ENCODE assay signal across 18 cellular contexts in genomic region chr20:59999502-59999901, GRCh38. TPM values are rescaled to one million over a fixed set of nuclear protein-coding genes. Genes with fewer than 3 reads are reported as not detected.
DNase-seq lines count a peak whose midpoint lies in the region; ATAC-seq and TF ChIP-seq lines count a peak whose summit lies in the region.
"Had no signal": no experiment of that assay in that cellular context is flagged by ENCODE, and none has a peak within 500 bp of the region (broad histone marks: within the 10 kb centered on the region; RNA-seq: fewer than 3 reads in every experiment).

No MANE protein-coding gene starts in this region.

- peak; percentile 70 for DNase-seq in RWPE2 (ENCODE audit: low spot score)
- DNase-seq in coronary artery (ENCODE audit: low spot score): peak; percentile 8
- no peak for DNase-seq in naive thymus-derived CD4-positive, alpha-beta T cell
- no peak for DNase-seq in NCI-H187 treated with DMSO at 0.1 percent for 48 hours (lab: John Stamatoyannopoulos, UW)
- DNase-seq: C1 segment of cervical spinal cord; Calu3; CD4-positive, alpha-beta memory T cell; COR-L47; DMS53; DMS79 treated with DMSO at 0.1 percent for 48 hours; GF-D8; H9 had no signal

- TF ChIP-seq CTCF in RWPE2 (IDR thresholded peaks at IDR 0.05; ENCODE audit: poor library complexity, severe bottlenecking): no peak
- no peak for TF ChIP-seq CTCF in coronary artery (IDR thresholded peaks at IDR 0.05)
- no peak for TF ChIP-seq CTCF in nephron (IDR thresholded peaks at IDR 0.05; ENCODE audit: unreplicated experiment in 3 of 3)

- H3K4me3 ChIP-seq in RWPE2 (ENCODE audit: severe bottlenecking): no peak overlapping the region
- no peak overlapping the region for H3K4me3 ChIP-seq in coronary artery
- no peak overlapping the region for H3K4me3 ChIP-seq in naive thymus-derived CD4-positive, alpha-beta T cell (ENCODE audit: low read length)
- H3K4me3 ChIP-seq: GM23338 had no signal

- intact Hi-C loops in naive thymus-derived CD4-positive, alpha-beta T cell (cut with micrococcal nuclease): no loop called here

- H3K9me3 ChIP-seq in RWPE2 (ENCODE audit: severe bottlenecking): no peaks in the 10 kb centered on the region
- no peaks in the 10 kb centered on the region for H3K9me3 ChIP-seq in naive thymus-derived CD4-positive, alpha-beta T cell (ENCODE audit: control insufficient read depth in 2 of 3, low read length in 3 of 3)

- H3K4me1 Mint-ChIP-seq in nephron: peaks cover 27% of the 10 kb centered on the region
- peaks cover 0 to under 1% (median 0%) of the 10 kb centered on the region in 7 donors for H3K4me1 Mint-ChIP-seq in naive thymus-derived CD4-positive, alpha-beta T cell
- H3K4me1 Mint-ChIP-seq: CD4-positive, alpha-beta memory T cell had no signal

- H3K4me1 ChIP-seq in RWPE2 (ENCODE audit: insufficient read depth, poor library complexity, severe bottlenecking): peaks cover 8% of the 10 kb centered on the region
- H3K4me1 ChIP-seq in naive thymus-derived CD4-positive, alpha-beta T cell (ENCODE audit: control insufficient read depth in 2 of 2, insufficient read depth in 2 of 2, low read length in 2 of 2): no peaks in the 10 kb centered on the region

- no peaks in the 10 kb centered on the region for H3K36me3 ChIP-seq in RWPE2 (ENCODE audit: low read depth)
- no peaks in the 10 kb centered on the region for H3K36me3 ChIP-seq in naive thymus-derived CD4-positive, alpha-beta T cell (ENCODE audit: control insufficient read depth in 2 of 3, insufficient read depth in 3 of 3, low read length in 3 of 3)

- H3K27ac Mint-ChIP-seq in nephron: peak overlapping the region in 2 of 3 experiments; percentile 44 to 82
- H3K27ac Mint-ChIP-seq in naive thymus-derived CD4-positive, alpha-beta T cell: no peak overlapping the region
- H3K27ac Mint-ChIP-seq: GM23338, H9 had no signal

- H3K27ac ChIP-seq in RWPE2 (ENCODE audit: poor library complexity, severe bottlenecking) (no peak overlapping the region), coronary artery (no peak overlapping the region)
- H3K27ac ChIP-seq in naive thymus-derived CD4-positive, alpha-beta T cell (ENCODE audit: low read depth, low read length): no peak overlapping the region

- H3K36me3 Mint-ChIP-seq in nephron (ENCODE audit: low read depth): no peaks in the 10 kb centered on the region
- peaks cover 0 to 56% (median 34%) of the 10 kb centered on the region in 5 donors for H3K36me3 Mint-ChIP-seq in naive thymus-derived CD4-positive, alpha-beta T cell

- H3K4me3 Mint-ChIP-seq in nephron: no peak overlapping the region
- no peak overlapping the region for H3K4me3 Mint-ChIP-seq in naive thymus-derived CD4-positive, alpha-beta T cell
- H3K4me3 Mint-ChIP-seq: CD4-positive, alpha-beta memory T cell; GM23338; H9 had no signal

- H3K9me3 Mint-ChIP-seq in nephron: no peaks in the 10 kb centered on the region
- H3K9me3 Mint-ChIP-seq in naive thymus-derived CD4-positive, alpha-beta T cell: no peaks in the 10 kb centered on the region
- H3K9me3 Mint-ChIP-seq: CD4-positive, alpha-beta memory T cell; GM23338; H9 had no signal

- POLR2A ChIA-PET in naive thymus-derived CD4-positive, alpha-beta T cell (lab: Charles Lee): no interaction called here

- no peak for ATAC-seq in RWPE2 (ENCODE audit: low read depth)
- no peak for ATAC-seq in naive thymus-derived CD4-positive, alpha-beta T cell
- no peak for ATAC-seq in GM18511 (IDR thresholded peaks at IDR 0.05; ENCODE audit: unreplicated experiment)
- ATAC-seq: HCT116 had no signal

- no peaks in the 10 kb centered on the region for H3K27me3 ChIP-seq in RWPE2 (ENCODE audit: insufficient read depth, poor library complexity, severe bottlenecking)
- no peaks in the 10 kb centered on the region for H3K27me3 ChIP-seq in naive thymus-derived CD4-positive, alpha-beta T cell (ENCODE audit: control insufficient read depth in 2 of 2, insufficient read depth in 2 of 2, low read length in 2 of 2)

- CTCF ChIA-PET in naive thymus-derived CD4-positive, alpha-beta T cell (lab: Charles Lee): no interaction called here

- H3K27me3 Mint-ChIP-seq in nephron (ENCODE audit: low read depth): peaks cover 25% of the 10 kb centered on the region
- H3K27me3 Mint-ChIP-seq in naive thymus-derived CD4-positive, alpha-beta T cell: peaks cover 0 to 8% (median 0%) of the 10 kb centered on the region in 5 donors
- H3K27me3 Mint-ChIP-seq: CD4-positive, alpha-beta memory T cell had no signal

RNA-seq across cellular contexts. Expression of gene CDH26, which starts 41.3 kb away (rescaled TPM):
- total RNA-seq in naive thymus-derived CD4-positive, alpha-beta T cell: 1 to 10 TPM in 4 of 5 experiments, under 1 TPM in 1; 0.58 to 6.6 (median 3.2) TPM
- under 1 TPM in 1 of 2 donors, not detected in 1; 0.09 TPM for polyA plus RNA-seq in naive thymus-derived CD4-positive, alpha-beta T cell
- total RNA-seq: A172, G401 had no signal

RNA-seq across cellular contexts. Expression of gene FAM217B, which starts 59.3 kb away (rescaled TPM):
- 10 to 100 TPM; 19.3 to 47.4 (median 32.6) TPM for total RNA-seq in naive thymus-derived CD4-positive, alpha-beta T cell
- polyA plus RNA-seq in naive thymus-derived CD4-positive, alpha-beta T cell: 10 to 100 TPM; 20.4 to 28.0 TPM

RNA-seq across cellular contexts. Expression of gene PPP1R3D, which starts 59.4 kb away (rescaled TPM):
- 10 to 100 TPM in 2 of 5 experiments, 1 to 10 TPM in 3; 4.1 to 11.8 (median 7.5) TPM for total RNA-seq in naive thymus-derived CD4-positive, alpha-beta T cell
- polyA plus RNA-seq in naive thymus-derived CD4-positive, alpha-beta T cell: 1 to 10 TPM; 1.6 to 1.7 TPM

Comparison
In these comparisons a context has a peak if more than half of its experiments do, and no peak if none do; other contexts are left out.
1. DNase-seq: peak in RWPE2 (single experiment) and coronary artery (single experiment); none in naive thymus-derived CD4-positive, alpha-beta T cell (0 of 9) and NCI-H187 treated with DMSO at 0.1 percent for 48 hours (single experiment).
2. H3K27ac Mint-ChIP-seq: peak in nephron (2 of 3); none in naive thymus-derived CD4-positive, alpha-beta T cell (0 of 9).